7 cellular contexts compared by ENCODE assay signal in the genomic region with DNA sequence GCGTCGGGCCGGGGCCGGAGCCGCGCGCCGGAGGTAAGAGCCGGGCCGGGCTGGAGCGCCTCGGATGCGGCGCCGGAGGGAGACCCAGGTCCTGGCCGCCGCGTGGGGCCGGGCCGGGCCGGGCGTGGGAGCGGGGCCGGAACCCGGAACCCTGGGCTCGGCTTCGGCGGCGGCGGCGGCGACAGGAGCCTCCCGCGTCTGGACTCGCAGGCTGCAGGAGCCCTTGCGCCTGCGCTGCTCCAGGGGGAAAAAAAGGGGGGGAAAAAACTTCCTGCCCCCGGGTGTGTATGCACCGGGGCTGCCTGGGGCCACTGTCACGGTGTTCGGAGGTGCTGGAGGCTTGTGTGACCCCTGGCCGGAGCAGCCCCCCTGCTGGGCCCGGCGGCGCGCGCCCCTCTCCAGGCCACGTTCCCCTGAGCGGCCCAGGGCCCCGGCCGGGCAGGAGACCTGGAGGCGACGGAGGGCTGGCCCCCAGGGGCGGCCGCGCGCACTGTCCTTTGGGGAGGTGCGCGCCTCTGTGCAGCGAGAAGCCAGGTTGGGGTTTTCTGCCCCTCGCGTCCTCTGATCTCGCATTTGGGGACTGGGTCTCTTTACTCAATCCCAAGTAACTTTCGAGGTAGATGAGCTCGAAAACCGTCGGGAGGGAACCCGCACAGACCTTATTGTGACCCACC. TPM values are rescaled to one million over a fixed set of nuclear protein-coding genes. Genes with fewer than 3 reads are reported as not detected.
DNase-seq lines count a peak whose midpoint lies in the region; ATAC-seq and TF ChIP-seq lines count a peak whose summit lies in the region.

No MANE protein-coding gene starts in this region.

- H2AFZ ChIP-seq in smooth muscle cell (ENCODE audit: low read depth), result peak overlapping the region; percentile 88

- DNase-seq in G401 (ENCODE audit: low spot score) (peak; percentile 13), smooth muscle cell (lab: John Stamatoyannopoulos, UW; ENCODE audit: unreplicated experiment) (no peak), GM19240 (ENCODE audit: insufficient read length, low spot score) (no peak)
- DNase-seq in activated naive CD8-positive, alpha-beta T cell treated with anti-CD3 and anti-CD28 coated beads, Interleukin-2, amount 10 ng/mL, durations not matched to agents 7 days and 5 days, result peak; percentile 39

- POLR2A ChIA-PET in activated naive CD8-positive, alpha-beta T cell treated with anti-CD3 and anti-CD28 coated beads, Interleukin-2, amount 10 ng/mL, durations not matched to agents 7 days and 5 days (lab: Charles Lee), result interaction anchor here (1.1 kb wide), 1 partner anchor 8 kb away, joined by 5 read pairs; no protein-coding TSS in a partner anchor

- no peak for TF ChIP-seq CTCF in smooth muscle cell (IDR thresholded peaks at IDR 0.05; ENCODE audit: borderline replicate concordance, insufficient read depth, poor library complexity, severe bottlenecking)

- H3K27ac Mint-ChIP-seq in activated naive CD8-positive, alpha-beta T cell treated with anti-CD3 and anti-CD28 coated beads, Interleukin-2, amount 10 ng/mL, durations not matched to agents 7 days and 5 days, result no peak overlapping the region

- no peaks in the 10 kb centered on the region for H3K4me1 ChIP-seq in smooth muscle cell (ENCODE audit: low read depth)

- no peak overlapping the region for H3K27ac ChIP-seq in smooth muscle cell (ENCODE audit: low read depth)

- H3K9me3 ChIP-seq in smooth muscle cell (replicated peaks; ENCODE audit: low read depth), result no peaks in the 10 kb centered on the region

- peaks cover 31% of the 10 kb centered on the region for H3K79me2 ChIP-seq in smooth muscle cell (ENCODE audit: low read depth)

- in situ Hi-C loops in G401 (cut with HindIII; ENCODE audit: low sequenced_read_pairs), result no loop called here

- peaks cover 41% of the 10 kb centered on the region for H4K20me1 ChIP-seq in smooth muscle cell (ENCODE audit: low read depth)

- H3K4me3 ChIP-seq in iPS-11a (ENCODE audit: low read depth, low read length) (peak overlapping the region; percentile 60), smooth muscle cell (peak overlapping the region; percentile 60)

- no peaks in the 10 kb centered on the region for H3F3A ChIP-seq in smooth muscle cell (ENCODE audit: low read depth)

- H3K4me2 ChIP-seq in smooth muscle cell, result peak overlapping the region; percentile 98

- H3K27me3 Mint-ChIP-seq in activated naive CD8-positive, alpha-beta T cell treated with anti-CD3 and anti-CD28 coated beads, Interleukin-2, amount 10 ng/mL, durations not matched to agents 7 days and 5 days, result peaks cover 61% of the 10 kb centered on the region

- no peaks in the 10 kb centered on the region for H3K36me3 ChIP-seq in smooth muscle cell (ENCODE audit: low read depth)

- H3K4me3 Mint-ChIP-seq in activated naive CD8-positive, alpha-beta T cell treated with anti-CD3 and anti-CD28 coated beads, Interleukin-2, amount 10 ng/mL, durations not matched to agents 7 days and 5 days, result peak overlapping the region; percentile 87

- 2% methylated on average over 48 of the region's 68 CpGs for WGBS in smooth muscle cell (ENCODE audit: low lambda C conversion rate)

- H3K36me3 Mint-ChIP-seq in activated naive CD8-positive, alpha-beta T cell treated with anti-CD3 and anti-CD28 coated beads, Interleukin-2, amount 10 ng/mL, durations not matched to agents 7 days and 5 days, result no peaks in the 10 kb centered on the region

- no peaks in the 10 kb centered on the region for H3K9me3 Mint-ChIP-seq in activated naive CD8-positive, alpha-beta T cell treated with anti-CD3 and anti-CD28 coated beads, Interleukin-2, amount 10 ng/mL, durations not matched to agents 7 days and 5 days

- H3K4me1 Mint-ChIP-seq in activated naive CD8-positive, alpha-beta T cell treated with anti-CD3 and anti-CD28 coated beads, Interleukin-2, amount 10 ng/mL, durations not matched to agents 7 days and 5 days, result peaks cover 17% of the 10 kb centered on the region

- no peaks in the 10 kb centered on the region for H3K27me3 ChIP-seq in smooth muscle cell (ENCODE audit: low read depth)

- peak overlapping the region; percentile 15 for H3K9ac ChIP-seq in smooth muscle cell (ENCODE audit: low read depth)

- peak; percentile 11 for ATAC-seq in GM21381 (IDR thresholded peaks at IDR 0.05; ENCODE audit: unreplicated experiment)
- ATAC-seq in HG03571 (IDR thresholded peaks at IDR 0.05; ENCODE audit: unreplicated experiment), result peak; percentile 14
- peak; percentile 5 for ATAC-seq in activated naive CD8-positive, alpha-beta T cell treated with anti-CD3 and anti-CD28 coated beads, Interleukin-2, amount 10 ng/mL, durations not matched to agents 7 days and 5 days (ENCODE audit: low read depth)

RNA-seq across cellular contexts. Expression of gene KLHL29, which starts 0.9 kb away (rescaled TPM):
- total RNA-seq in G401 (2014; rRNA removed; shearing (Covaris generic)), result not detected in 2 replicates
- total RNA-seq in activated naive CD8-positive, alpha-beta T cell treated with anti-CD3 and anti-CD28 coated beads, Interleukin-2, amount 10 ng/mL, durations not matched to agents 7 days and 5 days, result 1 to 10 TPM; 1.6 to 1.7 TPM
- total RNA-seq in smooth muscle cell, result 3.1 and 3.4 TPM in 2 replicates
- polyA plus RNA-seq in smooth muscle cell, result 5.0 and 6.6 TPM in 2 replicates

Comparison
In these comparisons a context has a peak if more than half of its experiments do, and no peak if none do; other contexts are left out.
1. DNase-seq: peak in G401 (single experiment) and activated naive CD8-positive, alpha-beta T cell treated with anti-CD3 and anti-CD28 coated beads, Interleukin-2, amount 10 ng/mL, durations not matched to agents 7 days and 5 days (single experiment); none in smooth muscle cell (single experiment) and GM19240 (single experiment).
2. Peak in every context shown above with its lines, with median percentiles within 50 percentile points of each other: ATAC-seq.